In genomic region chrX:11791090-11791489, GRCh38 we compare ENCODE assay signal across 21 cellular contexts. TPM values are rescaled to one million over a fixed set of nuclear protein-coding genes. Genes with fewer than 3 reads are reported as not detected.
DNase-seq lines count a peak whose midpoint lies in the region; ATAC-seq and TF ChIP-seq lines count a peak whose summit lies in the region.
"Had no signal": no experiment of that assay in that cellular context is flagged by ENCODE, and none has a peak within 500 bp of the region (broad histone marks: within the 10 kb centered on the region; RNA-seq: fewer than 3 reads in every experiment).

No MANE protein-coding gene starts in this region.

- H3K27ac ChIP-seq in KOPT-K1 (ENCODE audit: low read depth, low read length, poor library complexity, severe bottlenecking) (peak overlapping the region; percentile 35), thymus (ENCODE audit: low read depth) (peak overlapping the region; percentile 15)
- H3K27ac ChIP-seq: PC-9, SJCRH30, tibial artery had no signal

- H3K36me3 Mint-ChIP-seq in activated naive CD4-positive, alpha-beta T cell treated with anti-CD3 and anti-CD28 coated beads for 36 hours (ENCODE audit: low read depth) = no peaks in the 10 kb centered on the region
- H3K36me3 Mint-ChIP-seq in WTC11 (no peaks in the 10 kb centered on the region), T-cell (no peaks in the 10 kb centered on the region)
- H3K36me3 Mint-ChIP-seq: stimulated activated naive B cell treated with anti-CD40 and anti-IgM and Interleukin-4, amounts not matched to agents 10 μg/mL and 1 μg/mL and 100 μg/mL, for 72 hours had no signal

- peaks cover 15% of the 10 kb centered on the region for H3K4me1 ChIP-seq in thymus (ENCODE audit: control insufficient read depth, insufficient read depth, low read length)
- H3K4me1 ChIP-seq: SJCRH30, tibial artery had no signal

- no peak overlapping the region for H3K4me3 Mint-ChIP-seq in activated naive CD4-positive, alpha-beta T cell treated with anti-CD3 and anti-CD28 coated beads for 36 hours
- H3K4me3 Mint-ChIP-seq in WTC11 = no peak overlapping the region
- no peak overlapping the region for H3K4me3 Mint-ChIP-seq in T-cell
- H3K4me3 Mint-ChIP-seq: CD4-positive, alpha-beta T cell; stimulated activated naive B cell treated with anti-CD40 and anti-IgM and Interleukin-4, amounts not matched to agents 10 μg/mL and 1 μg/mL and 100 μg/mL, for 72 hours had no signal

- TF ChIP-seq CTCF in WTC11 (IDR thresholded peaks at IDR 0.05) = no peak

- no peaks in the 10 kb centered on the region for H3K27me3 Mint-ChIP-seq in activated naive CD4-positive, alpha-beta T cell treated with anti-CD3 and anti-CD28 coated beads for 36 hours (ENCODE audit: low read depth)
- no peaks in the 10 kb centered on the region for H3K27me3 Mint-ChIP-seq in WTC11 (ENCODE audit: low read depth)
- no peaks in the 10 kb centered on the region for H3K27me3 Mint-ChIP-seq in T-cell
- H3K27me3 Mint-ChIP-seq: CD4-positive, alpha-beta T cell; stimulated activated naive B cell treated with anti-CD40 and anti-IgM and Interleukin-4, amounts not matched to agents 10 μg/mL and 1 μg/mL and 100 μg/mL, for 72 hours had no signal

- no peak overlapping the region for H3K4me3 ChIP-seq in thymus (ENCODE audit: low read length)
- H3K4me3 ChIP-seq: mucosa of descending colon, PC-9, SJCRH30, tibial artery had no signal

- no peak overlapping the region for H3K27ac Mint-ChIP-seq in activated naive CD4-positive, alpha-beta T cell treated with anti-CD3 and anti-CD28 coated beads for 36 hours
- H3K27ac Mint-ChIP-seq in WTC11 (no peak overlapping the region), T-cell (no peak overlapping the region)
- H3K27ac Mint-ChIP-seq: CD4-positive, alpha-beta T cell had no signal

- no peaks in the 10 kb centered on the region for H3K9me3 Mint-ChIP-seq in activated naive CD4-positive, alpha-beta T cell treated with anti-CD3 and anti-CD28 coated beads for 36 hours
- H3K9me3 Mint-ChIP-seq in WTC11 = no peaks in the 10 kb centered on the region
- no peaks in the 10 kb centered on the region for H3K9me3 Mint-ChIP-seq in T-cell
- H3K9me3 Mint-ChIP-seq: CD4-positive, alpha-beta T cell; stimulated activated naive B cell treated with anti-CD40 and anti-IgM and Interleukin-4, amounts not matched to agents 10 μg/mL and 1 μg/mL and 100 μg/mL, for 72 hours had no signal

- H3K36me3 ChIP-seq in KOPT-K1 (ENCODE audit: insufficient read depth, low read length) (no peaks in the 10 kb centered on the region), thymus (ENCODE audit: control insufficient read depth, insufficient read depth) (no peaks in the 10 kb centered on the region)
- H3K36me3 ChIP-seq: SJCRH30, tibial artery had no signal

- DNase-seq in activated naive CD4-positive, alpha-beta T cell treated with anti-CD3 and anti-CD28 coated beads for 36 hours = peak; percentile 8
- no peak for DNase-seq in activated naive CD4-positive, alpha-beta T cell treated with anti-CD3 and anti-CD28 coated beads, Interleukin-2, amount 50 U/mL, for 16 hours
- peak; percentile 8 for DNase-seq in WTC11 (ENCODE audit: low spot score)
- no peak for DNase-seq in activated gamma-delta T cell (lab: John Stamatoyannopoulos, UW)
- no peak for DNase-seq in T-cell
- DNase-seq: CD4-positive, alpha-beta T cell; cerebellar nuclear complex; hypothalamus; islet precursor cell; mucosa of descending colon; NCI-H1436 treated with DMSO at 0.1 percent for 48 hours; NCI-H526; posterior cingulate gyrus; SJCRH30; stimulated activated naive B cell treated with anti-CD40 and anti-IgM and Interleukin-4, amounts not matched to agents 10 μg/mL and 1 μg/mL and 100 μg/mL, for 72 hours; tibial artery had no signal

- H3K4me1 Mint-ChIP-seq in activated naive CD4-positive, alpha-beta T cell treated with anti-CD3 and anti-CD28 coated beads for 36 hours (ENCODE audit: low read depth) = peaks cover 56% of the 10 kb centered on the region
- H3K4me1 Mint-ChIP-seq in WTC11 (peaks cover 12% of the 10 kb centered on the region), T-cell (peaks cover 44 to 48% (median 45%) of the 10 kb centered on the region in 3 donors)

- CTCF ChIA-PET in activated naive CD4-positive, alpha-beta T cell treated with anti-CD3 and anti-CD28 coated beads for 36 hours (lab: Charles Lee) = no interaction called here
- CTCF ChIA-PET in WTC11 (lab: Charles Lee) (no interaction called here), T-cell (lab: Charles Lee) (interaction anchor here (0.6 to 1.5 kb wide), 2 partner anchors 9 to 16 kb away, joined by 3 to 4 read pairs; no protein-coding TSS in a partner anchor)

- H3K9me3 ChIP-seq in KOPT-K1 (ENCODE audit: insufficient read depth, low read length, poor library complexity, severe bottlenecking) (no peaks in the 10 kb centered on the region), thymus (ENCODE audit: control insufficient read depth) (no peaks in the 10 kb centered on the region)
- H3K9me3 ChIP-seq: mucosa of descending colon, SJCRH30, tibial artery had no signal

- no peaks in the 10 kb centered on the region for H3K27me3 ChIP-seq in thymus (ENCODE audit: control insufficient read depth, insufficient read depth)
- H3K27me3 ChIP-seq: tibial artery had no signal

- ATAC-seq in WTC11 (no peak), T-cell (replicated peaks in 1 of 4) (no peak)
- ATAC-seq: activated CD4-positive, CD25-positive, alpha-beta regulatory T cell treated with anti-CD3 and anti-CD28 coated beads, Interleukin-2, amount 50 U/mL, for 24 hours; HCT116; mucosa of descending colon; stimulated activated naive B cell treated with anti-CD40 and anti-IgM and Interleukin-4, amounts not matched to agents 10 μg/mL and 1 μg/mL and 100 μg/mL, for 72 hours had no signal

- POLR2A ChIA-PET in WTC11 (lab: Charles Lee) = no interaction called here
- POLR2A ChIA-PET in T-cell (lab: Charles Lee) = no interaction called here

- intact Hi-C loops in activated naive CD4-positive, alpha-beta T cell treated with anti-CD3 and anti-CD28 coated beads for 36 hours (cut with micrococcal nuclease) = no loop called here

TF ChIP-seq in WTC11, 78 proteins besides CTCF, POLR2A, EP300 and RAD21:
- TF ChIP-seq ZNF121 (CRISPR knock-in tag; IDR thresholded peaks at IDR 0.05) = no peak
- no peak for TF ChIP-seq ETV6 (CRISPR knock-in tag; IDR thresholded peaks at IDR 0.05)
- no peak for TF ChIP-seq NR1H2 (CRISPR knock-in tag; IDR thresholded peaks at IDR 0.05)
- no peak for TF ChIP-seq E2F4 (CRISPR knock-in tag; IDR thresholded peaks at IDR 0.05; ENCODE audit: borderline replicate concordance, low read depth)
- TF ChIP-seq SMAD4 (CRISPR knock-in tag; IDR thresholded peaks at IDR 0.05) = no peak

RNA-seq across cellular contexts. Expression of gene MSL3, which starts 33.1 kb away (rescaled TPM):
- total RNA-seq in activated naive CD4-positive, alpha-beta T cell treated with anti-CD3 and anti-CD28 coated beads for 36 hours = 10 to 100 TPM; 69.1 to 72.4 TPM
- 11.3 to 13.4 TPM (median 12.1 TPM) in 3 replicates for total RNA-seq in WTC11 (2021)
- 194 TPM for polyA plus RNA-seq in thymus
- 100 to 1,000 TPM; 109 to 140 (median 133) TPM for total RNA-seq in T-cell

Comparison
In these comparisons a context has a peak if more than half of its experiments do, and no peak if none do; other contexts are left out.
1. DNase-seq: peak in activated naive CD4-positive, alpha-beta T cell treated with anti-CD3 and anti-CD28 coated beads for 36 hours (single experiment) and WTC11 (single experiment); none in activated naive CD4-positive, alpha-beta T cell treated with anti-CD3 and anti-CD28 coated beads, Interleukin-2, amount 50 U/mL, for 16 hours (single experiment), activated gamma-delta T cell (single experiment) and T-cell (0 of 34).
2. CTCF ChIA-PET loops: an anchor here in T-cell (0.6 to 1.5 kb wide); none called in activated naive CD4-positive, alpha-beta T cell treated with anti-CD3 and anti-CD28 coated beads for 36 hours and WTC11.